In genomic region chr13:108924154-108924940, GRCh38 we compare ENCODE assay signal across 21 cellular contexts.
A peak's percentile ranks its signal among the peaks of the same experiment; 100 is the strongest.
DNase-seq lines count a peak whose midpoint lies in the region; TF ChIP-seq lines count a peak whose summit lies in the region.
"Had no signal": no experiment of that assay in that cellular context is flagged by ENCODE, and none has a peak within 500 bp of the region (broad histone marks: within the 10 kb centered on the region; RNA-seq: fewer than 3 reads in every experiment).

No MANE protein-coding gene starts in this region.

- H3F3A ChIP-seq in GM23248 (ENCODE audit: insufficient read depth) = no peaks in the 10 kb centered on the region

- peak; percentile 32 for DNase-seq in GM23248
- peak; percentile 45 for DNase-seq in MG63
- peak; percentile 46 for DNase-seq in epithelial cell of esophagus (ENCODE audit: low read depth)
- DNase-seq in mesendoderm = peak; percentile 51
- no peak for DNase-seq in NCI-H2227 (lab: John Stamatoyannopoulos, UW; ENCODE audit: unreplicated experiment)
- no peak for DNase-seq in immature natural killer cell
- no peak for DNase-seq in glomerular visceral epithelial cell (ENCODE audit: extremely low spot score)
- DNase-seq in CD1c-positive myeloid dendritic cell (ENCODE audit: extremely low spot score) = no peak
- DNase-seq: activated CD4-positive, alpha-beta memory T cell treated with anti-CD3 and anti-CD28 coated beads for 36 hours; activated naive CD4-positive, alpha-beta T cell treated with anti-CD3 and anti-CD28 coated beads, Interleukin-2, amount 50 U/mL, for 16 hours; activated T-cell treated with anti-CD3 and anti-CD28 coated beads, Interleukin-2, amount 50 U/mL, for 1 hour; AML-193; heart left ventricle; natural killer cell; NCI-H1694 treated with DMSO at 0.1 percent for 48 hours; NCI-H446; Right ventricle myocardium superior; stimulated activated CD4-positive, alpha-beta T cell treated with anti-CD3 and anti-CD28 coated beads, Interleukin-4, amount 100 ng/mL, for 4 hours had no signal

- no peak overlapping the region for H3K56ac ChIP-seq in mesendoderm (ENCODE audit: low read length)

- H3K79me2 ChIP-seq in GM23248 (ENCODE audit: insufficient read depth) (no peaks in the 10 kb centered on the region), mesendoderm (ENCODE audit: control insufficient read depth, insufficient read depth, low read length) (no peaks in the 10 kb centered on the region)

- H3K4me1 Mint-ChIP-seq in immature natural killer cell = no peaks in the 10 kb centered on the region
- H3K4me1 Mint-ChIP-seq: memory B cell, natural killer cell had no signal

- H3K27me3 Mint-ChIP-seq in immature natural killer cell (ENCODE audit: low read depth in 3 of 3) = peaks cover 0 to 2% (median 0%) of the 10 kb centered on the region in 3 donors
- H3K27me3 Mint-ChIP-seq: activated CD4-positive, alpha-beta memory T cell treated with anti-CD3 and anti-CD28 coated beads for 36 hours; dendritic cell treated with granulocyte-macrophage colony-stimulating factor and Interleukin-4, amounts not matched to agents 40 ng/mL and 50 ng/mL, for 4 days had no signal

- no peak overlapping the region for H3K4me3 Mint-ChIP-seq in immature natural killer cell
- H3K4me3 Mint-ChIP-seq: activated CD4-positive, alpha-beta memory T cell treated with anti-CD3 and anti-CD28 coated beads for 36 hours; dendritic cell treated with granulocyte-macrophage colony-stimulating factor and Interleukin-4, amounts not matched to agents 40 ng/mL and 50 ng/mL, for 4 days; memory B cell; natural killer cell had no signal

- H3K4me2 ChIP-seq in GM23248 (ENCODE audit: unreplicated experiment) (no peak overlapping the region), mesendoderm (ENCODE audit: low read length) (no peak overlapping the region)

- H4K8ac ChIP-seq in mesendoderm (ENCODE audit: low read depth, low read length) = no peak overlapping the region

- H3K9me3 Mint-ChIP-seq in immature natural killer cell = peaks cover 0 to 3% (median 0%) of the 10 kb centered on the region in 6 donors
- H3K9me3 Mint-ChIP-seq: activated CD4-positive, alpha-beta memory T cell treated with anti-CD3 and anti-CD28 coated beads for 36 hours; dendritic cell treated with granulocyte-macrophage colony-stimulating factor and Interleukin-4, amounts not matched to agents 40 ng/mL and 50 ng/mL, for 4 days; memory B cell; natural killer cell had no signal

- no peak overlapping the region for H3K23ac ChIP-seq in mesendoderm (ENCODE audit: low read length)

- no peak overlapping the region for H2BK5ac ChIP-seq in mesendoderm (ENCODE audit: low read length)

- H3K4me3 ChIP-seq in GM23248 (no peak overlapping the region), MG63 (no peak overlapping the region), epithelial cell of esophagus (ENCODE audit: low read length) (no peak overlapping the region), mesendoderm (ENCODE audit: low read length) (no peak overlapping the region)
- H3K4me3 ChIP-seq: heart left ventricle had no signal

- H3K9me3 ChIP-seq in GM23248 (ENCODE audit: low read depth) (no peaks in the 10 kb centered on the region), MG63 (no peaks in the 10 kb centered on the region)
- H3K9me3 ChIP-seq: heart left ventricle had no signal

- no peak overlapping the region for H2BK120ac ChIP-seq in mesendoderm (ENCODE audit: low read depth, low read length)

- no peak overlapping the region for H3K18ac ChIP-seq in mesendoderm (ENCODE audit: low read length)

- no peak overlapping the region for H2AFZ ChIP-seq in GM23248

- in situ Hi-C loops in GM23248 (cut with MboI) = no loop called here

- H3K27ac Mint-ChIP-seq in immature natural killer cell = no peak overlapping the region
- H3K27ac Mint-ChIP-seq: activated CD4-positive, alpha-beta memory T cell treated with anti-CD3 and anti-CD28 coated beads for 36 hours; dendritic cell treated with granulocyte-macrophage colony-stimulating factor and Interleukin-4, amounts not matched to agents 40 ng/mL and 50 ng/mL, for 4 days; memory B cell; natural killer cell had no signal

- H3K36me3 ChIP-seq in GM23248 (ENCODE audit: low read depth) = no peaks in the 10 kb centered on the region
- no peaks in the 10 kb centered on the region for H3K36me3 ChIP-seq in MG63
- H3K36me3 ChIP-seq in mesendoderm (ENCODE audit: control insufficient read depth, insufficient read depth, low read length) = no peaks in the 10 kb centered on the region
- H3K36me3 ChIP-seq: heart left ventricle had no signal

- H3K4me1 ChIP-seq in GM23248 (ENCODE audit: insufficient read depth) (no peaks in the 10 kb centered on the region; the same call in 1 of the 2 replicates), mesendoderm (ENCODE audit: control insufficient read depth, low read depth, low read length) (no peaks in the 10 kb centered on the region)
- H3K4me1 ChIP-seq: heart left ventricle had no signal

- no peaks in the 10 kb centered on the region for H3K36me3 Mint-ChIP-seq in immature natural killer cell
- H3K36me3 Mint-ChIP-seq: activated CD4-positive, alpha-beta memory T cell treated with anti-CD3 and anti-CD28 coated beads for 36 hours; memory B cell; natural killer cell had no signal

- H3K4ac ChIP-seq in mesendoderm (ENCODE audit: low read depth, low read length) = no peak overlapping the region

- no peaks in the 10 kb centered on the region for H4K20me1 ChIP-seq in GM23248 (ENCODE audit: insufficient read depth)

- H3K27ac ChIP-seq in GM23248 (no peak overlapping the region), mesendoderm (ENCODE audit: low read depth, low read length) (no peak overlapping the region)
- H3K27ac ChIP-seq: heart left ventricle, VCaP had no signal

- no peak overlapping the region for H2BK15ac ChIP-seq in mesendoderm (replicated peaks; ENCODE audit: low read depth)

- TF ChIP-seq CTCF in epithelial cell of esophagus (IDR thresholded peaks at IDR 0.05; ENCODE audit: insufficient read depth, low read depth, low read length, missing control alignments) = no peak

- no peaks in the 10 kb centered on the region for H3K79me1 ChIP-seq in mesendoderm (ENCODE audit: low read length)

- H3K27me3 ChIP-seq in GM23248 (replicated peaks; ENCODE audit: insufficient read depth) = peaks cover 13% of the 10 kb centered on the region; the same call in 1 of the 2 replicates
- H3K27me3 ChIP-seq in MG63 = no peaks in the 10 kb centered on the region
- H3K27me3 ChIP-seq in mesendoderm (ENCODE audit: insufficient read depth, low read length, poor library complexity) = no peaks in the 10 kb centered on the region
- H3K27me3 ChIP-seq: heart left ventricle had no signal

- no peak overlapping the region for H4K5ac ChIP-seq in mesendoderm (ENCODE audit: low read length)

- 74 to 78% methylated on average over 16 of the region's 16 CpGs for WGBS in GM23248 (ENCODE audit: low coverage in 1 of 2, low lambda C conversion rate in 2 of 2, missing lambda C conversion rate in 2 of 2), 2 experiments
- WGBS in mesendoderm (ENCODE audit: extremely low coverage, insufficient coverage, low lambda C conversion rate) = no CpG with 5 or more reads among the region's 16 CpGs

- no peak overlapping the region for H3K9ac ChIP-seq in GM23248
- no peak overlapping the region for H3K9ac ChIP-seq in mesendoderm (ENCODE audit: low read length)

- no peak overlapping the region for H2AK5ac ChIP-seq in mesendoderm (ENCODE audit: low read length)

- no peaks in the 10 kb centered on the region for H3K9me2 ChIP-seq in GM23248 (ENCODE audit: insufficient read depth)

Comparison
In these comparisons a context has a peak if more than half of its experiments do, and no peak if none do; other contexts are left out.
1. DNase-seq: peak in GM23248 (single experiment), MG63 (single experiment), epithelial cell of esophagus (single experiment) and mesendoderm (single experiment); none in NCI-H2227 (single experiment), immature natural killer cell (0 of 3), glomerular visceral epithelial cell (single experiment) and CD1c-positive myeloid dendritic cell (single experiment).